Comparison of ENCODE assay signal across 8 cellular contexts in the genomic region with DNA sequence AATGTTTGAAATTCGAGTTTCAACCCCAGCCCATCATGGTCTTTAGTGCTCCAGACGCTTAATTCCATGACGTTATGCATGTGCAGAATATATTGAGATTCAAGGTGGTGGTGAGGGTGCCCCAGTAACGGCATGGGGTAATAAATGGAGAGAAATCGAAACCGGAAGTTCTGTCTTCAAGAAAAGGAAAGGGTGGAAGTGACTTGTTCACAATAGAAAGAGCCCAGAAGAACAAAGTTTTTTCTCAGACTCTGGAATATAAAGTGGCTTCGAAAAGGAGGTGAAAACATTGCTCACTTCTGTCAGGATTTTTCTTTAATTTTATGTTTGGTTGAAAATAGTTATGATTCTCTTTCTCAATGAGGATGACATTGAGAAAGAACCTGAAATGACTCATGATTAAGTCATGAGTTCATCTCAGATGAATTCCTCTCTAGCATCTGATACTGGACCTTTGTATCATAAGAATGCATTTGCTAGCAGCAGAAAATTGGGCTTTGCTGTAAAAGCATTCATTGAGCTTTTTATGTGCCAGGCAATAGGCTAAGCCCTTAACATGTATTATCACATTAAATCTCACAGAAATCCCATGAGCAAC. TPM values are rescaled to one million over a fixed set of nuclear protein-coding genes. Genes with fewer than 3 reads are reported as not detected.
DNase-seq lines count a peak whose midpoint lies in the region; ATAC-seq and TF ChIP-seq lines count a peak whose summit lies in the region.

No MANE protein-coding gene starts in this region.

- H3K9me3 ChIP-seq in BE2C (no peaks in the 10 kb centered on the region), SJCRH30 (replicated peaks) (no peaks in the 10 kb centered on the region), right atrium auricular region (no peaks in the 10 kb centered on the region)

- intact Hi-C loops in posterior cingulate gyrus (cut with DNase I), result no loop called here

- ATAC-seq in GM19035 (IDR thresholded peaks at IDR 0.05; ENCODE audit: unreplicated experiment), result peak; percentile 30
- ATAC-seq in HG03571 (IDR thresholded peaks at IDR 0.05; ENCODE audit: unreplicated experiment), result peak; percentile 35

- H3K4me1 ChIP-seq in BE2C (peaks cover 5% of the 10 kb centered on the region; the same call in 1 of the 2 replicates), SJCRH30 (peaks cover 4% of the 10 kb centered on the region; the same call in 1 of the 2 replicates), right atrium auricular region (peaks cover 0 to 8% of the 10 kb centered on the region in 2 donors)

- H3K27me3 ChIP-seq in BE2C (no peaks in the 10 kb centered on the region), SJCRH30 (no peaks in the 10 kb centered on the region), right atrium auricular region (no peaks in the 10 kb centered on the region)

- H3K36me3 ChIP-seq in BE2C (no peaks in the 10 kb centered on the region), SJCRH30 (no peaks in the 10 kb centered on the region; the same call in 1 of the 2 replicates), right atrium auricular region (no peaks in the 10 kb centered on the region)

- no peak for DNase-seq in BE2C
- peak; percentile 23 to 54 for DNase-seq in SJCRH30
- DNase-seq in right atrium auricular region (ENCODE audit: low spot score), result no peak
- peak; percentile 54 for DNase-seq in skeletal muscle cell (ENCODE audit: low read depth)
- no peak for DNase-seq in posterior cingulate gyrus

- no peak for TF ChIP-seq CTCF in BE2C (IDR thresholded peaks at IDR 0.05; ENCODE audit: low read depth, low read length)
- TF ChIP-seq CTCF in right atrium auricular region (IDR thresholded peaks at IDR 0.05), result no peak

- H3K4me3 ChIP-seq in BE2C (ENCODE audit: low read depth, low read length), result peak overlapping the region; percentile 78
- H3K4me3 ChIP-seq in SJCRH30, result peak overlapping the region; percentile 71
- peak overlapping the region; percentile 75 to 81 for H3K4me3 ChIP-seq in right atrium auricular region
- peak overlapping the region; percentile 68 for H3K4me3 ChIP-seq in skeletal muscle cell (ENCODE audit: low read depth, low read length)

- H3K27ac ChIP-seq in SJCRH30 (peak overlapping the region; percentile 89), angular gyrus (ENCODE audit: low read depth, low read length) (peak overlapping the region; percentile 61), right atrium auricular region (peak overlapping the region; percentile 92 to 96)

RNA-seq across cellular contexts. Expression of gene DDX60L, which starts 0.8 kb away (rescaled TPM):
- polyA plus RNA-seq in BE2C (2012; ENCODE audit: insufficient read depth, insufficient read length, low read depth), result 1.3 TPM
- 3.0 and 3.2 TPM in 2 replicates for total RNA-seq in SJCRH30 (2014; rRNA removed; shearing (Covaris generic))
- total RNA-seq in right atrium auricular region, result 1 to 10 TPM; 6.3 to 7.7 TPM

RNA-seq across cellular contexts. Expression of gene PALLD, which starts 15.8 kb away (rescaled TPM):
- polyA plus RNA-seq in BE2C (2012; ENCODE audit: insufficient read depth, insufficient read length, low read depth), result 5.5 TPM
- total RNA-seq in SJCRH30 (2014; rRNA removed; shearing (Covaris generic)), result 47.3 TPM in 2 replicates
- 100 to 1,000 TPM; 764 to 782 TPM for total RNA-seq in right atrium auricular region

Comparison
In these comparisons a context has a peak if more than half of its experiments do, and no peak if none do; other contexts are left out.
1. DNase-seq: peak in SJCRH30 (2 of 2) and skeletal muscle cell (single experiment); none in BE2C (single experiment), right atrium auricular region (single experiment) and posterior cingulate gyrus (0 of 10).
2. RNA of gene PALLD, which starts 15.8 kb away (total RNA-seq): 764 to 782 TPM in right atrium auricular region; 47.3 TPM in SJCRH30; every median in the first group is over 10 times any median in the second.
3. Peak in every context shown above with its lines, with median percentiles within 50 percentile points of each other: H3K4me3 ChIP-seq and H3K27ac ChIP-seq.